In the genomic region with DNA sequence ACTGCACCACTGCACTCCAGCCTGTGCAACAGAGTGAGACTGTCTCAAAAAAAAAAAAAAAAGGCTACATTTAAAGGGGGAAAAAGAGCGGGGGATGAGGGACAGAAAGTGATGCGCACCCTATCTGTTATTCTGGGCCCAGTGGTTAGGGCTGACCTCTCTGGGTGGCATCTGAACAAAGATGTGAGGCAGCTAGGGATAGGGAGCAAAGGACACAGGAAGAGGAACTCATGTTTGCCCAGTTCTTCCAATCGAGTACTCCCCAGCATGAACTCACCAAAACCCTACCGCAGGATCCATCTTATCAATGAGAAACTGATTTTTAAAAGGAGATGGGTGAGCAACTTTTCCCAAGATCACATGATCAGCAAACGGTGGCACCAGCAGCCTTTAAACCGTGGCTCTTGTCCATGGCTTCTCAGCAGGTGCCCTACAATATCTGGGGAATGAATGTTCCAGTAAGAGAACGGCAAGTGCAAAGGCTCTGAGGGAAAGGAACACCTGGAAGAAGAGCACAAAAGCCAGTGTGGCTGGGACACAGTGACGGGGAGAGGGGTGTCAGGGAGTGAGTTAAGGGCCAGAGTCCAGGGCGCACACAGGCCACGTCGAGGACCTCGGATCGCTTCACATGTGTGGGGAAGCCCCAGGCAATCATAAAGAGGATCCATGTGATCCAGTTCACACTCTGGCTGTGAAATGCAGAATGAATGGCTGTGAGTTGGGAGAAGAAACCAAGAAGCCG, we compare ENCODE assay signal across 12 cellular contexts. TPM values are rescaled to one million over a fixed set of nuclear protein-coding genes. Genes with fewer than 3 reads are reported as not detected.
DNase-seq lines count a peak whose midpoint lies in the region; ATAC-seq and TF ChIP-seq lines count a peak whose summit lies in the region.
"Had no signal": no experiment of that assay in that cellular context is flagged by ENCODE, and none has a peak within 500 bp of the region (broad histone marks: within the 10 kb centered on the region; RNA-seq: fewer than 3 reads in every experiment).

No MANE protein-coding gene starts in this region.

- CTCF ChIA-PET in CD4-positive, alpha-beta T cell (lab: Charles Lee) = interaction anchor here (0.8 kb wide), 1 partner anchor 127 kb away, joined by 3 read pairs; no protein-coding TSS in a partner anchor

- peak overlapping the region; percentile 53 for H3K27ac Mint-ChIP-seq in CD4-positive, alpha-beta T cell
- peak overlapping the region; percentile 62 for H3K27ac Mint-ChIP-seq in endothelial cell (ENCODE audit: unreplicated experiment)
- H3K27ac Mint-ChIP-seq: WTC11 had no signal

- H3K36me3 ChIP-seq in Peyer's patch (no peaks in the 10 kb centered on the region), trophoblast cell (ENCODE audit: control insufficient read depth in 1 of 2, insufficient read depth in 2 of 2, low read length in 2 of 2) (peaks cover 10 to 12% of the 10 kb centered on the region in 2 experiments)

- H3K4ac ChIP-seq in trophoblast cell (ENCODE audit: low read depth, low read length) = peak overlapping the region; percentile 5

- no peak overlapping the region for H3K4me3 ChIP-seq in Peyer's patch
- H3K4me3 ChIP-seq in trophoblast cell (ENCODE audit: low read depth, low read length) = no peak overlapping the region

- intact Hi-C loops in CD4-positive, alpha-beta T cell (cut with DNase I, micrococcal nuclease) = no loop called here

- no CpG with 5 or more reads among the region's 14 CpGs for WGBS in trophoblast cell (ENCODE audit: extremely low coverage, insufficient coverage, insufficient read length)

- TF ChIP-seq POLR2A in Peyer's patch (IDR thresholded peaks at IDR 0.05) = no peak

- no peak overlapping the region for H3K23ac ChIP-seq in trophoblast cell (ENCODE audit: low read length)

- no peak overlapping the region for H2BK120ac ChIP-seq in trophoblast cell (ENCODE audit: insufficient read depth, low read length, poor library complexity)

- TF ChIP-seq CTCF in CD4-positive, alpha-beta T cell (IDR thresholded peaks at IDR 0.05) = no peak
- TF ChIP-seq CTCF in Peyer's patch (IDR thresholded peaks at IDR 0.05) = no peak
- no peak for TF ChIP-seq CTCF in endothelial cell (IDR thresholded peaks at IDR 0.05; ENCODE audit: unreplicated experiment)

- H3K27ac ChIP-seq in CD4-positive, alpha-beta T cell (ENCODE audit: low read depth, low read length) = no peak overlapping the region
- H3K27ac ChIP-seq in Peyer's patch (peak overlapping the region in 3 of 4 donors; percentile 18 to 71 (median 67)), trophoblast cell (ENCODE audit: low read depth, low read length) (no peak overlapping the region)

- no peak overlapping the region for H3K4me3 Mint-ChIP-seq in CD4-positive, alpha-beta T cell
- no peak overlapping the region for H3K4me3 Mint-ChIP-seq in endothelial cell (ENCODE audit: unreplicated experiment)
- H3K4me3 Mint-ChIP-seq: WTC11 had no signal

- H3K4me2 ChIP-seq in trophoblast cell (ENCODE audit: low read length) = no peak overlapping the region
- H3K4me2 ChIP-seq: SK-N-SH had no signal

- ATAC-seq in CD4-positive, alpha-beta T cell (ENCODE audit: poor library complexity) = no peak
- ATAC-seq in HG02642 (IDR thresholded peaks at IDR 0.05; ENCODE audit: poor library complexity, unreplicated experiment) = no peak
- ATAC-seq: WTC11 had no signal

- peaks cover 69% of the 10 kb centered on the region for H3K36me3 Mint-ChIP-seq in CD4-positive, alpha-beta T cell (ENCODE audit: low read depth)
- H3K36me3 Mint-ChIP-seq in endothelial cell (ENCODE audit: low read depth, unreplicated experiment) = peaks cover 38% of the 10 kb centered on the region
- H3K36me3 Mint-ChIP-seq: WTC11 had no signal

- H3K79me2 ChIP-seq in trophoblast cell (ENCODE audit: control insufficient read depth, insufficient read depth, low read length, poor library complexity) = peaks cover 15% of the 10 kb centered on the region

- H3K4me1 ChIP-seq in Peyer's patch = peaks cover 0 to 27% (median 5%) of the 10 kb centered on the region in 4 donors
- H3K4me1 ChIP-seq in trophoblast cell (ENCODE audit: control insufficient read depth in 1 of 2, insufficient read depth in 2 of 2, low read length in 2 of 2) = peaks cover 16 to 17% of the 10 kb centered on the region in 2 experiments

- H3K4me1 Mint-ChIP-seq in CD4-positive, alpha-beta T cell (ENCODE audit: low read depth) = peaks cover 84% of the 10 kb centered on the region
- peaks cover 72% of the 10 kb centered on the region for H3K4me1 Mint-ChIP-seq in endothelial cell (ENCODE audit: unreplicated experiment)

- H2AFZ ChIP-seq in trophoblast cell (ENCODE audit: insufficient read depth, low read length, poor library complexity) = no peak overlapping the region

- no peaks in the 10 kb centered on the region for H3K9me3 ChIP-seq in CD4-positive, alpha-beta T cell (ENCODE audit: control insufficient read depth, low read length)
- no peaks in the 10 kb centered on the region for H3K9me3 ChIP-seq in Peyer's patch
- no peaks in the 10 kb centered on the region for H3K9me3 ChIP-seq in trophoblast cell (ENCODE audit: insufficient read depth, low read depth, low read length)
- H3K9me3 ChIP-seq: SK-N-SH had no signal

- peaks cover 6% of the 10 kb centered on the region for H3K79me1 ChIP-seq in trophoblast cell (ENCODE audit: low read length)

- H3K18ac ChIP-seq in trophoblast cell (ENCODE audit: low read length) = no peak overlapping the region

- H3K14ac ChIP-seq in trophoblast cell (ENCODE audit: low read length) = no peak overlapping the region

- POLR2A ChIA-PET in CD4-positive, alpha-beta T cell (lab: Charles Lee) = interaction anchor here (1.3 kb wide), 1 partner anchor 10 kb away, joined by 5 read pairs; no protein-coding TSS in a partner anchor

- no peak for DNase-seq in CD4-positive, alpha-beta T cell
- peak in 2 of 3 donors; percentile 73 to 81 for DNase-seq in Peyer's patch
- no peak for DNase-seq in endothelial cell (ENCODE audit: low spot score)
- no peak for DNase-seq in trophoblast cell
- no peak for DNase-seq in NCI-H2171 (lab: John Stamatoyannopoulos, UW)
- DNase-seq in AML-193 (lab: John Stamatoyannopoulos, UW) = no peak
- DNase-seq: NCI-H146, NCI-H510A treated with DMSO at 0.1 percent for 48 hours, OCI-M1, SK-N-SH had no signal

- H4K8ac ChIP-seq in trophoblast cell (ENCODE audit: low read depth, low read length) = no peak overlapping the region

- no peak overlapping the region for H3K9ac ChIP-seq in trophoblast cell (ENCODE audit: low read length)
- H3K9ac ChIP-seq: SK-N-SH had no signal

- no peaks in the 10 kb centered on the region for H3K9me3 Mint-ChIP-seq in CD4-positive, alpha-beta T cell
- H3K9me3 Mint-ChIP-seq in endothelial cell (ENCODE audit: unreplicated experiment) = no peaks in the 10 kb centered on the region
- H3K9me3 Mint-ChIP-seq: WTC11 had no signal

- H2BK12ac ChIP-seq in trophoblast cell (ENCODE audit: low read length) = no peak overlapping the region

- H4K12ac ChIP-seq in trophoblast cell (ENCODE audit: low read depth, low read length) = no peak overlapping the region

- no peaks in the 10 kb centered on the region for H3K27me3 ChIP-seq in CD4-positive, alpha-beta T cell (ENCODE audit: control insufficient read depth, insufficient read depth, low read length)
- H3K27me3 ChIP-seq in Peyer's patch (no peaks in the 10 kb centered on the region), trophoblast cell (ENCODE audit: insufficient read depth, low read length) (no peaks in the 10 kb centered on the region)

- H2BK5ac ChIP-seq in trophoblast cell (ENCODE audit: low read depth, low read length, poor library complexity) = no peak overlapping the region

- H2AK5ac ChIP-seq in trophoblast cell (ENCODE audit: low read length) = no peak overlapping the region

- no peak overlapping the region for H4K91ac ChIP-seq in trophoblast cell (ENCODE audit: low read depth, low read length)

- H3K27me3 Mint-ChIP-seq in CD4-positive, alpha-beta T cell = no peaks in the 10 kb centered on the region
- H3K27me3 Mint-ChIP-seq in endothelial cell (ENCODE audit: unreplicated experiment) = peaks cover 9% of the 10 kb centered on the region

RNA-seq across cellular contexts. Expression of a gene that starts 22.0 kb away (rescaled TPM):
- 100 to 1,000 TPM; 130 to 134 TPM for total RNA-seq in CD4-positive, alpha-beta T cell
- total RNA-seq in Peyer's patch = 100 to 1,000 TPM in 1 of 4 donors, 10 to 100 TPM in 3; 51.7 to 182 (median 70.7) TPM
- total RNA-seq in endothelial cell (ENCODE audit: unreplicated experiment) = 226 TPM
- 77.7 and 79.5 TPM in 2 replicates for polyA plus RNA-seq in trophoblast cell (2013)

Comparison
In these comparisons a context has a peak if more than half of its experiments do, and no peak if none do; other contexts are left out.
1. DNase-seq: peak in Peyer's patch (2 of 3); none in CD4-positive, alpha-beta T cell (0 of 10), endothelial cell (single experiment), trophoblast cell (0 of 2), NCI-H2171 (single experiment) and AML-193 (0 of 2).
2. H3K27ac ChIP-seq: peak in Peyer's patch (3 of 4); none in CD4-positive, alpha-beta T cell (single experiment) and trophoblast cell (single experiment).